12 cellular contexts compared by ENCODE assay signal in genomic region chr13:99347911-99348451, GRCh38. TPM values are rescaled to one million over a fixed set of nuclear protein-coding genes. Genes with fewer than 3 reads are reported as not detected.
DNase-seq lines count a peak whose midpoint lies in the region; ATAC-seq and TF ChIP-seq lines count a peak whose summit lies in the region.
"Had no signal": no experiment of that assay in that cellular context is flagged by ENCODE, and none has a peak within 500 bp of the region (broad histone marks: within the 10 kb centered on the region; RNA-seq: fewer than 3 reads in every experiment).

No MANE protein-coding gene starts in this region.

- H3K4me3 Mint-ChIP-seq in activated CD8-positive, alpha-beta T cell treated with anti-CD3 and anti-CD28 coated beads, Interleukin-2, amount 10 ng/mL, durations not matched to agents 7 days and 5 days: no peak overlapping the region
- no peak overlapping the region for H3K4me3 Mint-ChIP-seq in activated CD8-positive, alpha-beta T cell treated with anti-CD3 and anti-CD28 coated beads for 36 hours

- POLR2A ChIA-PET in activated CD8-positive, alpha-beta T cell treated with anti-CD3 and anti-CD28 coated beads, Interleukin-2, amount 10 ng/mL, durations not matched to agents 7 days and 5 days (lab: Charles Lee): no interaction called here
- POLR2A ChIA-PET in activated CD8-positive, alpha-beta T cell treated with anti-CD3 and anti-CD28 coated beads for 36 hours (lab: Charles Lee): interaction anchor here (0.6 to 1.5 kb wide), 4 partner anchors 10 to 33 kb away, joined by 3 to 4 read pairs (median 3); no protein-coding TSS in a partner anchor

- peak overlapping the region in 1 of 4 donors; percentile 34 for H3K27ac ChIP-seq in Peyer's patch
- no peak overlapping the region for H3K27ac ChIP-seq in testis
- H3K27ac ChIP-seq in upper lobe of right lung: no peak overlapping the region
- H3K27ac ChIP-seq: body of pancreas had no signal

- H3K9me3 Mint-ChIP-seq in activated CD8-positive, alpha-beta T cell treated with anti-CD3 and anti-CD28 coated beads, Interleukin-2, amount 10 ng/mL, durations not matched to agents 7 days and 5 days (ENCODE audit: insufficient read depth): no peaks in the 10 kb centered on the region
- H3K9me3 Mint-ChIP-seq in activated CD8-positive, alpha-beta T cell treated with anti-CD3 and anti-CD28 coated beads for 36 hours: no peaks in the 10 kb centered on the region

- no peak for DNase-seq in activated CD8-positive, alpha-beta T cell treated with anti-CD3 and anti-CD28 coated beads, Interleukin-2, amount 10 ng/mL, durations not matched to agents 7 days and 5 days
- DNase-seq in activated CD8-positive, alpha-beta T cell treated with anti-CD3 and anti-CD28 coated beads for 36 hours: no peak
- peak; percentile 57 for DNase-seq in NAMALWA (ENCODE audit: low spot score)
- no peak for DNase-seq in sciatic nerve (ENCODE audit: low spot score)
- no peak for DNase-seq in Peyer's patch
- no peak for DNase-seq in testis
- DNase-seq in upper lobe of right lung: no peak
- DNase-seq: activated CD4-positive, alpha-beta T cell treated with anti-CD3 and anti-CD28 coated beads for 4 hours; body of pancreas; left cardiac atrium; NCI-H1694 treated with DMSO at 0.1 percent for 48 hours had no signal

- H3K27ac Mint-ChIP-seq in activated CD8-positive, alpha-beta T cell treated with anti-CD3 and anti-CD28 coated beads, Interleukin-2, amount 10 ng/mL, durations not matched to agents 7 days and 5 days: peak overlapping the region; percentile 5
- H3K27ac Mint-ChIP-seq in activated CD8-positive, alpha-beta T cell treated with anti-CD3 and anti-CD28 coated beads for 36 hours: no peak overlapping the region

- TF ChIP-seq POLR2A in Peyer's patch (IDR thresholded peaks at IDR 0.05): no peak
- TF ChIP-seq POLR2A in testis (IDR thresholded peaks at IDR 0.05): no peak

- 93 to 97% methylated on average over 8 of the region's 8 CpGs for WGBS in testis, 2 donors

- H3K27me3 ChIP-seq in Peyer's patch (no peaks in the 10 kb centered on the region), testis (no peaks in the 10 kb centered on the region), upper lobe of right lung (no peaks in the 10 kb centered on the region)
- H3K27me3 ChIP-seq: body of pancreas had no signal

- peaks cover 67% of the 10 kb centered on the region for H3K36me3 Mint-ChIP-seq in activated CD8-positive, alpha-beta T cell treated with anti-CD3 and anti-CD28 coated beads, Interleukin-2, amount 10 ng/mL, durations not matched to agents 7 days and 5 days (ENCODE audit: low read depth)
- peaks cover 45% of the 10 kb centered on the region for H3K36me3 Mint-ChIP-seq in activated CD8-positive, alpha-beta T cell treated with anti-CD3 and anti-CD28 coated beads for 36 hours (ENCODE audit: low read depth)

- no peak overlapping the region for H3K4me3 ChIP-seq in Peyer's patch
- H3K4me3 ChIP-seq in testis: no peak overlapping the region
- no peak overlapping the region for H3K4me3 ChIP-seq in upper lobe of right lung
- H3K4me3 ChIP-seq: body of pancreas had no signal

- H3K27me3 Mint-ChIP-seq in activated CD8-positive, alpha-beta T cell treated with anti-CD3 and anti-CD28 coated beads, Interleukin-2, amount 10 ng/mL, durations not matched to agents 7 days and 5 days (ENCODE audit: low read depth): no peaks in the 10 kb centered on the region
- H3K27me3 Mint-ChIP-seq in activated CD8-positive, alpha-beta T cell treated with anti-CD3 and anti-CD28 coated beads for 36 hours: no peaks in the 10 kb centered on the region

- TF ChIP-seq CTCF in activated CD8-positive, alpha-beta T cell treated with anti-CD3 and anti-CD28 coated beads for 36 hours (IDR thresholded peaks at IDR 0.05): no peak
- TF ChIP-seq CTCF in Peyer's patch (IDR thresholded peaks at IDR 0.05) (no peak), testis (IDR thresholded peaks at IDR 0.05) (no peak), upper lobe of right lung (IDR thresholded peaks at IDR 0.05) (no peak)

- peaks cover 0 to 47% (median 0%) of the 10 kb centered on the region in 3 donors for H3K36me3 ChIP-seq in Peyer's patch
- no peaks in the 10 kb centered on the region for H3K36me3 ChIP-seq in testis (ENCODE audit: low read depth, missing control alignments)
- peaks cover 33% of the 10 kb centered on the region for H3K36me3 ChIP-seq in upper lobe of right lung

- H3K4me1 Mint-ChIP-seq in activated CD8-positive, alpha-beta T cell treated with anti-CD3 and anti-CD28 coated beads, Interleukin-2, amount 10 ng/mL, durations not matched to agents 7 days and 5 days (ENCODE audit: low read depth): peaks cover 41% of the 10 kb centered on the region
- peaks cover 54% of the 10 kb centered on the region for H3K4me1 Mint-ChIP-seq in activated CD8-positive, alpha-beta T cell treated with anti-CD3 and anti-CD28 coated beads for 36 hours (ENCODE audit: low read depth)

- CTCF ChIA-PET in activated CD8-positive, alpha-beta T cell treated with anti-CD3 and anti-CD28 coated beads, Interleukin-2, amount 10 ng/mL, durations not matched to agents 7 days and 5 days (lab: Charles Lee): interaction anchor here (0.9 to 2.1 kb wide), 5 partner anchors 13 to 82 kb away, joined by 3 to 7 read pairs (median 4); no protein-coding TSS in a partner anchor
- CTCF ChIA-PET in activated CD8-positive, alpha-beta T cell treated with anti-CD3 and anti-CD28 coated beads for 36 hours (lab: Charles Lee): interaction anchor here (1.1 to 1.9 kb wide), 4 partner anchors 13 to 89 kb away, joined by 3 to 9 read pairs (median 4); no protein-coding TSS in a partner anchor

- H3K4me1 ChIP-seq in Peyer's patch (no peaks in the 10 kb centered on the region), testis (no peaks in the 10 kb centered on the region), upper lobe of right lung (no peaks in the 10 kb centered on the region)
- H3K4me1 ChIP-seq: body of pancreas had no signal

- intact Hi-C loops in activated CD8-positive, alpha-beta T cell treated with anti-CD3 and anti-CD28 coated beads for 36 hours (cut with micrococcal nuclease): no loop called here
- intact Hi-C loops in sciatic nerve (cut with DNase I) (no loop called here), testis (cut with DNase I; ENCODE audit: low total_unique reads) (no loop called here), upper lobe of right lung (cut with DNase I) (no loop called here)

- ATAC-seq in activated CD8-positive, alpha-beta T cell treated with anti-CD3 and anti-CD28 coated beads, Interleukin-2, amount 10 ng/mL, durations not matched to agents 7 days and 5 days: no peak
- ATAC-seq in activated CD8-positive, alpha-beta T cell treated with anti-CD3 and anti-CD28 coated beads for 36 hours: no peak
- peak; percentile 59 for ATAC-seq in HG02678 (IDR thresholded peaks at IDR 0.05; ENCODE audit: unreplicated experiment)
- peak; percentile 12 for ATAC-seq in sciatic nerve
- no peak for ATAC-seq in upper lobe of right lung
- ATAC-seq: body of pancreas, left cardiac atrium had no signal

- H3K9me3 ChIP-seq in Peyer's patch (no peaks in the 10 kb centered on the region), testis (no peaks in the 10 kb centered on the region), upper lobe of right lung (no peaks in the 10 kb centered on the region)
- H3K9me3 ChIP-seq: body of pancreas had no signal

RNA-seq across cellular contexts. Expression of gene GPR183, which starts 40.8 kb away (rescaled TPM):
- total RNA-seq in activated CD8-positive, alpha-beta T cell treated with anti-CD3 and anti-CD28 coated beads, Interleukin-2, amount 10 ng/mL, durations not matched to agents 7 days and 5 days: 1 to 10 TPM; 5.0 to 5.2 TPM
- total RNA-seq in activated CD8-positive, alpha-beta T cell treated with anti-CD3 and anti-CD28 coated beads for 36 hours: 10 to 100 TPM in 1 of 2 experiments, 1 to 10 TPM in 1; 8.6 to 10.0 TPM
- total RNA-seq in sciatic nerve: 19.5 TPM
- 10 to 100 TPM in 1 of 4 donors, 1 to 10 TPM in 3; 1.1 to 24.8 (median 3.9) TPM for total RNA-seq in Peyer's patch
- 1 to 10 TPM in 1 of 2 donors, under 1 TPM in 1; 0.39 to 6.9 TPM for total RNA-seq in testis
- polyA plus RNA-seq in testis (ENCODE audit: insufficient read depth, low read depth, low replicate concordance): 2.3 TPM
- total RNA-seq in upper lobe of right lung: 13.6 TPM

Comparison
In these comparisons a context has a peak if more than half of its experiments do, and no peak if none do; other contexts are left out.
1. ATAC-seq: peak in HG02678 (single experiment) and sciatic nerve (single experiment); none in activated CD8-positive, alpha-beta T cell treated with anti-CD3 and anti-CD28 coated beads, Interleukin-2, amount 10 ng/mL, durations not matched to agents 7 days and 5 days (single experiment), activated CD8-positive, alpha-beta T cell treated with anti-CD3 and anti-CD28 coated beads for 36 hours (single experiment) and upper lobe of right lung (single experiment).